In the genomic region with DNA sequence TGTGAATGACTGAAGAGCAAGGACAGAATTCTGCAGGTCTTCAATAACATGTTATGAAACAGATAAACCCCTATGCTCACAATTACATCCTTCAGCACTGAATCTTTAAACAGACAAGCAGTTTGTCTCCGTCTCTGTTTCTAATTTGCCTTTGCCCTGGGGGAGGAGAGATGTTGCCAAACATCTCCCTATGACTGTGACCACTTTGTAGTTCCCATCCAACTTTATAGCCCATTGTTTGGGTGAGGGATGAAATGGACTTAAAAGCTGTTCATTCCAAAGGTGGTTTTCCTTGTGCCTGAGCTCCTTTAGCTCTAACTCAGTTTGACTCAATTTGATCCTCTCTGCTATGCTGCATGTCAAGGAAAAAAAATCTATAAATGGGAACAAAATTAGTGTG, we compare ENCODE assay signal across 1 cellular context.
TF ChIP-seq lines count a peak whose summit lies in the region.

No MANE protein-coding gene starts in this region.

TF ChIP-seq in GM23338, 12 proteins besides CTCF, POLR2A, EP300 and RAD21 (continued from another document):
- TF ChIP-seq JUNB (IDR thresholded peaks at IDR 0.05; ENCODE audit: unreplicated experiment) = no peak
TF ChIP-seq in GM23338: peak in this region for 0.
